2 cellular contexts compared by ENCODE assay signal in the genomic region with DNA sequence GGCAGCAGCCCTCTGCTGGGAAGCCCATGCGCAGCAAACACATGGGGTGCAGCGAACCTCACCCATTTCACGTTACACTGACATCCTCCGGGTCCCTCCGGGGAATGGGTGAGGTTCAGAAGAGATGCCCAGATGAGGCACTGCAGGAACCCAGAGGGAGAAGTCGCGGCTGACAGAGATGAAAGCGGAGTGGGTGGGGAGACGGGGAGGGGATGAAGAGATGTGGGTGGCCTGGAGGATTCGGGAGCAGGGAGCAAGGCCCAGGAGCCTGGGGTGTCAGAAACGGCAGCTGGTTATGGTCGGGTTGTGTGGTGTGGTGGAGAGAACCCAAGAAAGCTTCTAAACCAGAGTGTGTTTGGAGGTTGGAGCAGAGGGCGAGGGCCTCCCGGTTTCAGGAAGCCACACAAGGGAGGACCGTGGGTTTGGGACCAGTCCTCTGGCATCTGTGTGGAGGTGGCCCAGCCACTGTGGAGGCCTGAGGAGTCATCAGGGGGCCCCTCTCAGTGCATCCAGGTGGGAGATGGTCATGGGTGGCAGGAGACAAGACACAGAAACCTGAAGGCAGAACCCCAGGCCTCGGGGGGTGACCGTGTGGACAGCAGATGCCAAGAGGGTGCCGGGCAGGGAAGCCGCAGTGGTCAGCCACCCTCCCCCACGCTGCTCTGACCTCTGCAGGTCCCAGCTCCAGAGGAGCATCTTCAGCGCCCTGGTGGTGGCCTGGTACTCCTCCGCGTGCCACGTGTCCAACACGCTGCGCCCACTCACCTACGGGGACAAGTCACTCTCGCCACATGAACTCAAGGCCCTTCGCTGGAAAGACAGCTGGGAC.
A peak's percentile ranks its signal among the peaks of the same experiment; 100 is the strongest.
TF ChIP-seq lines count a peak whose summit lies in the region.

No MANE protein-coding gene starts in this region.

TF ChIP-seq in SK-N-SH, 30 proteins besides CTCF, POLR2A, EP300 and RAD21:
- TF ChIP-seq SMC3 (IDR thresholded peaks at IDR 0.05; ENCODE audit: low read depth, low read length) (no peak), MXI1 (IDR thresholded peaks at IDR 0.05; ENCODE audit: low read depth, low read length) (no peak), RFX5 (IDR thresholded peaks at IDR 0.05; ENCODE audit: low read length) (no peak), CHD2 (IDR thresholded peaks at IDR 0.05; ENCODE audit: low read length, partially characterized antibody) (no peak), POLR2AphosphoS5 (IDR thresholded peaks at IDR 0.05; ENCODE audit: low read depth, low read length) (no peak), EZH2phosphoT487 (IDR thresholded peaks at IDR 0.05; ENCODE audit: borderline replicate concordance, low read depth) (no peak), SIN3A (IDR thresholded peaks at IDR 0.05; ENCODE audit: borderline replicate concordance, low read depth, low read length) (no peak), GABPA (IDR thresholded peaks at IDR 0.05; ENCODE audit: low read depth) (no peak), ZBTB33 (IDR thresholded peaks at IDR 0.05; ENCODE audit: borderline replicate concordance, low read depth) (no peak), MEF2A (IDR thresholded peaks at IDR 0.05; ENCODE audit: borderline replicate concordance, low read depth) (no peak), YY1 (IDR thresholded peaks at IDR 0.05; ENCODE audit: low read depth) (no peak), NFIC (IDR thresholded peaks at IDR 0.05; ENCODE audit: borderline replicate concordance) (no peak), TAF1 (IDR thresholded peaks at IDR 0.05; ENCODE audit: borderline replicate concordance, low read depth, low read length) (no peak), REST (IDR thresholded peaks at IDR 0.05; ENCODE audit: low read depth, low read length) (no peak), FOXM1 (IDR thresholded peaks at IDR 0.05; ENCODE audit: low read depth) (no peak)
- TF ChIP-seq, protein P1, sequence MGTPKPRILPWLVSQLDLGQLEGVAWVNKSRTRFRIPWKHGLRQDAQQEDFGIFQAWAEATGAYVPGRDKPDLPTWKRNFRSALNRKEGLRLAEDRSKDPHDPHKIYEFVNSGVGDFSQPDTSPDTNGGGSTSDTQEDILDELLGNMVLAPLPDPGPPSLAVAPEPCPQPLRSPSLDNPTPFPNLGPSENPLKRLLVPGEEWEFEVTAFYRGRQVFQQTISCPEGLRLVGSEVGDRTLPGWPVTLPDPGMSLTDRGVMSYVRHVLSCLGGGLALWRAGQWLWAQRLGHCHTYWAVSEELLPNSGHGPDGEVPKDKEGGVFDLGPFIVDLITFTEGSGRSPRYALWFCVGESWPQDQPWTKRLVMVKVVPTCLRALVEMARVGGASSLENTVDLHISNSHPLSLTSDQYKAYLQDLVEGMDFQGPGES (IDR thresholded peaks at IDR 0.05; ENCODE audit: low read depth, low read length), result no peak
- TF ChIP-seq, protein P2, sequence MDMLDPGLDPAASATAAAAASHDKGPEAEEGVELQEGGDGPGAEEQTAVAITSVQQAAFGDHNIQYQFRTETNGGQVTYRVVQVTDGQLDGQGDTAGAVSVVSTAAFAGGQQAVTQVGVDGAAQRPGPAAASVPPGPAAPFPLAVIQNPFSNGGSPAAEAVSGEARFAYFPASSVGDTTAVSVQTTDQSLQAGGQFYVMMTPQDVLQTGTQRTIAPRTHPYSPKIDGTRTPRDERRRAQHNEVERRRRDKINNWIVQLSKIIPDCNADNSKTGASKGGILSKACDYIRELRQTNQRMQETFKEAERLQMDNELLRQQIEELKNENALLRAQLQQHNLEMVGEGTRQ (IDR thresholded peaks at IDR 0.05; ENCODE audit: borderline replicate concordance, low read depth, low read length), result no peak

TF ChIP-seq in endothelial cell of umbilical vein, 7 proteins besides CTCF, POLR2A, EP300 and RAD21:
- no peak for TF ChIP-seq MAX (IDR thresholded peaks at IDR 0.05; ENCODE audit: insufficient read depth, insufficient read length)
- peak; percentile 14 for TF ChIP-seq POLR2AphosphoS5 (IDR thresholded peaks at IDR 0.05; ENCODE audit: insufficient read depth, low read depth, low read length)
